ENCODE assay signal across 20 cellular contexts in the genomic region with DNA sequence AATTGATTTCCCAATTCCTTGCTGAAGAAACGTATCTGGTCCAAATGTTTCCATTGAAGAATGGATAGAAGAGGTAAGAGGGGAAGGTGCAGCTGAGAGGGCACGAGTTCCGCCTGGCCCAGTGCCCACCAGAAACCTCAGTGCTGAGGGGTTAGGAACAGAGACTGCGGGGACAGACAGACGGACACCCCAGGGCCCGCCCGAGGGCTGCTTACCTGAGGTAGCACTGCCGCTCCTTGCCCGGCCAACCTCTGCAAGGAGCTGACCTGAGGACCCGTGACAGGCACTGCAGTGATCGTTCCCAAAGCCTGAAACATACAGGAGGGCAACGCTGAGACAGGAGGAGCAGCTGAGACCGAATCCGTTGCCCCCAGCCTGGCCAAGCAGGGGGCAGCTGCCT.
"Had no signal": no experiment of that assay in that cellular context is flagged by ENCODE, and none has a peak within 500 bp of the region (broad histone marks: within the 10 kb centered on the region; RNA-seq: fewer than 3 reads in every experiment).

No MANE protein-coding gene starts in this region.

- H2AFZ ChIP-seq: hepatocyte, neural progenitor cell had no signal

- H3K27me3 Mint-ChIP-seq: activated CD4-positive, alpha-beta T cell treated with anti-CD3 and anti-CD28 coated beads, Interleukin-2, amount 10 ng/mL, durations not matched to agents 24 days and 14 days; activated CD8-positive, alpha-beta T cell treated with anti-CD3 and anti-CD28 coated beads for 36 hours had no signal

- H3K27ac Mint-ChIP-seq: activated CD4-positive, alpha-beta T cell treated with anti-CD3 and anti-CD28 coated beads, Interleukin-2, amount 10 ng/mL, durations not matched to agents 24 days and 14 days; activated CD8-positive, alpha-beta T cell treated with anti-CD3 and anti-CD28 coated beads for 36 hours; activated T-helper 2 cell treated with anti-CD3 and anti-CD28 coated beads, Interferon-gamma antibody, Interleukin-2, Interleukin-4, amounts not matched to agents 10 μg/mL and 5 μg/mL and 100 μg/mL, durations not matched to agents 14 hours and 24 hours and 36 hours; dendritic cell treated with granulocyte-macrophage colony-stimulating factor and Interleukin-4, amounts not matched to agents 40 ng/mL and 50 ng/mL, for 4 days; memory B cell; neural progenitor cell had no signal

- H3K79me2 ChIP-seq: hepatocyte had no signal

- H3K9me3 Mint-ChIP-seq: activated CD4-positive, alpha-beta T cell treated with anti-CD3 and anti-CD28 coated beads, Interleukin-2, amount 10 ng/mL, durations not matched to agents 24 days and 14 days; activated CD8-positive, alpha-beta T cell treated with anti-CD3 and anti-CD28 coated beads for 36 hours; activated T-helper 2 cell treated with anti-CD3 and anti-CD28 coated beads, Interferon-gamma antibody, Interleukin-2, Interleukin-4, amounts not matched to agents 10 μg/mL and 5 μg/mL and 100 μg/mL, durations not matched to agents 14 hours and 24 hours and 36 hours; dendritic cell treated with granulocyte-macrophage colony-stimulating factor and Interleukin-4, amounts not matched to agents 40 ng/mL and 50 ng/mL, for 4 days had no signal

- H3K9me2 ChIP-seq: SK-N-SH had no signal

- H3K9me3 ChIP-seq: ovary, SK-N-SH, thyroid gland had no signal

- H3K36me3 ChIP-seq: breast epithelium, neural progenitor cell, ovary, thyroid gland had no signal

- H3K4me3 ChIP-seq: breast epithelium, hepatocyte, neural progenitor cell, ovary, thyroid gland had no signal

- H3K4me1 Mint-ChIP-seq: activated CD4-positive, alpha-beta T cell treated with anti-CD3 and anti-CD28 coated beads, Interleukin-2, amount 10 ng/mL, durations not matched to agents 24 days and 14 days; memory B cell; neural progenitor cell had no signal

- H3K4me2 ChIP-seq: hepatocyte, neural progenitor cell, SK-N-SH had no signal

- H3K27ac ChIP-seq: breast epithelium, hepatocyte, neural progenitor cell, ovary, thyroid gland had no signal

- DNase-seq: activated CD4-positive, alpha-beta T cell treated with anti-CD3 and anti-CD28 coated beads, Interleukin-2, amount 10 ng/mL, durations not matched to agents 24 days and 14 days; activated CD4-positive, CD25-positive, alpha-beta regulatory T cell; activated CD8-positive, alpha-beta T cell treated with anti-CD3 and anti-CD28 coated beads for 36 hours; activated naive CD4-positive, alpha-beta T cell treated with Interleukin-2 at 50 U/mL for 16 hours; activated T-cell treated with anti-CD3 and anti-CD28 coated beads, Interleukin-2, amount 50 U/mL, for 1 hour; cerebellar nuclear complex; effector memory CD4-positive, alpha-beta T cell; SK-N-SH; stimulated activated CD8-positive, alpha-beta memory T cell treated with anti-CD3 and anti-CD28 coated beads, Interleukin-4, amount 100 ng/mL, for 48 hours; stimulated activated naive CD4-positive, alpha-beta T cell treated with Interleukin-2 at 50 U/mL for 16 hours; thyroid gland had no signal

- H3K4me3 Mint-ChIP-seq: activated CD4-positive, alpha-beta T cell treated with anti-CD3 and anti-CD28 coated beads, Interleukin-2, amount 10 ng/mL, durations not matched to agents 24 days and 14 days; activated CD8-positive, alpha-beta T cell treated with anti-CD3 and anti-CD28 coated beads for 36 hours; dendritic cell treated with granulocyte-macrophage colony-stimulating factor and Interleukin-4, amounts not matched to agents 40 ng/mL and 50 ng/mL, for 4 days; memory B cell; neural progenitor cell had no signal

- H3K4me1 ChIP-seq: breast epithelium, neural progenitor cell, thyroid gland had no signal

- ATAC-seq: activated CD8-positive, alpha-beta T cell treated with anti-CD3 and anti-CD28 coated beads for 36 hours; left lobe of liver had no signal

- H3K9ac ChIP-seq: neural progenitor cell, SK-N-SH had no signal

- FAIRE-seq: astrocyte had no signal

- H3K27me3 ChIP-seq: breast epithelium, hepatocyte, neural progenitor cell, ovary, thyroid gland had no signal
